ENCODE assay signal across 8 cellular contexts in the genomic region with DNA sequence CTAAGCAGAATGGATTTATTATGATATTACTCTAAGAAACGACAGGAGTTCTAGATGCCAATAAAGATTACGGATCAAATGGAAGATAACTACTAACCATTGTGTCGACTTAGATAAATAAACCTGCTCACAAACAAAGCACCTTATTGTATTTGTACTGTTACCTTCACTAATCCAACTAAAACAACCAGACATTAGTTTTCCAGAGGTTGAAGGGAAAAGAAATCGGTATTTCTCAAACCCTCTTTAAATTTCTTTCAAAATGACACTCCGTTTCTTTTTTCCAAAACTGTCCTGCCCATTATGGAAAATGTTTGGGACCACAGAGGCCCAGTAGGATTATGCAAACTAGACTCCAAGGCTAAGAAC. TPM values are rescaled to one million over a fixed set of nuclear protein-coding genes. Genes with fewer than 3 reads are reported as not detected.
DNase-seq lines count a peak whose midpoint lies in the region; ATAC-seq and TF ChIP-seq lines count a peak whose summit lies in the region.

No MANE protein-coding gene starts in this region.

- no peak for ATAC-seq in GM23338
- no peak for ATAC-seq in gastroesophageal sphincter

- H3K36me3 Mint-ChIP-seq in GM23338 (ENCODE audit: low read depth) = no peaks in the 10 kb centered on the region; the same call in 2 of the 3 replicates

- no peak overlapping the region for H3K9ac ChIP-seq in skeletal muscle tissue (ENCODE audit: low read depth in 1 of 3, low read length in 3 of 3)

- H3K27ac ChIP-seq in GM23338 (ENCODE audit: low read depth) = no peak overlapping the region
- peak overlapping the region in 3 of 4 donors; percentile 92 to 96 (median 93) for H3K27ac ChIP-seq in gastroesophageal sphincter
- no peak overlapping the region for H3K27ac ChIP-seq in skeletal muscle tissue (ENCODE audit: low read depth, low read length)

- H3K4me1 ChIP-seq in GM23338 (ENCODE audit: insufficient read depth) = peaks cover 15% of the 10 kb centered on the region
- peaks cover 0 to 60% (median 6%) of the 10 kb centered on the region in 3 donors for H3K4me1 ChIP-seq in gastroesophageal sphincter
- peaks cover 8 to 20% (median 13%) of the 10 kb centered on the region in 3 donors for H3K4me1 ChIP-seq in skeletal muscle tissue (ENCODE audit: control insufficient read depth in 3 of 3, insufficient read depth in 3 of 3, low read length in 3 of 3)

- WGBS in gastroesophageal sphincter (ENCODE audit: low coverage in 1 of 2), 2 donors = 81 to 90% methylated on average over 5 of the region's 5 CpGs

- H3K36me3 ChIP-seq in GM23338 (ENCODE audit: insufficient read depth) (no peaks in the 10 kb centered on the region), gastroesophageal sphincter (no peaks in the 10 kb centered on the region), skeletal muscle tissue (ENCODE audit: control insufficient read depth in 3 of 3, insufficient read depth in 3 of 3, low read length in 3 of 3) (no peaks in the 10 kb centered on the region)

- H4K20me1 ChIP-seq in GM23338 (replicated peaks; ENCODE audit: insufficient read depth) = no peaks in the 10 kb centered on the region

- H3K27ac Mint-ChIP-seq in GM23338 = no peak overlapping the region

- H3K4me3 Mint-ChIP-seq in GM23338 = peak overlapping the region; percentile 87

- no peak for TF ChIP-seq CTCF in GM23338 (conservative IDR thresholded peaks at IDR 0.05; ENCODE audit: low read depth in 2 of 2)
- TF ChIP-seq CTCF in WI38 (IDR thresholded peaks at IDR 0.05; ENCODE audit: low read depth, low read length) = no peak
- TF ChIP-seq CTCF in gastroesophageal sphincter (IDR thresholded peaks at IDR 0.05) = no peak

- no peak overlapping the region for H2AFZ ChIP-seq in GM23338

- peak overlapping the region; percentile 86 for H3K4me3 ChIP-seq in GM23338
- peak overlapping the region; percentile 94 for H3K4me3 ChIP-seq in WI38 (ENCODE audit: low read depth, low read length)
- H3K4me3 ChIP-seq in gastroesophageal sphincter = peak overlapping the region; percentile 96 to 97
- peak overlapping the region; percentile 19 to 96 (median 94) for H3K4me3 ChIP-seq in skeletal muscle tissue (ENCODE audit: low read length in 3 of 3)

- no peaks in the 10 kb centered on the region for H3K9me2 ChIP-seq in GM23338 (ENCODE audit: insufficient read depth)

- H3K9me3 ChIP-seq in gastroesophageal sphincter (no peaks in the 10 kb centered on the region), skeletal muscle tissue (ENCODE audit: control insufficient read depth in 3 of 3, low read length in 3 of 3) (no peaks in the 10 kb centered on the region)

- no peaks in the 10 kb centered on the region; the same call in 1 of the 2 replicates for H3F3A ChIP-seq in GM23338 (replicated peaks; ENCODE audit: low read depth)

- DNase-seq in GM23338 (ENCODE audit: low spot score) (no peak), NCI-H510A (lab: John Stamatoyannopoulos, UW) (no peak), NCI-H1694 treated with DMSO at 0.1 percent for 48 hours (lab: John Stamatoyannopoulos, UW) (no peak), NCI-H2029 (lab: John Stamatoyannopoulos, UW) (no peak)
- no peak for DNase-seq in stimulated activated CD4-positive, alpha-beta T cell treated with anti-CD3 and anti-CD28 coated beads, Interleukin-2, amount 100 ng/mL, for 48 hours

- no peak for TF ChIP-seq EP300 in gastroesophageal sphincter (IDR thresholded peaks at IDR 0.05)

- H3K27me3 Mint-ChIP-seq in GM23338 (ENCODE audit: insufficient read depth, low read depth, poor library complexity) = peaks cover 54% of the 10 kb centered on the region

- H3K79me2 ChIP-seq in GM23338 (replicated peaks; ENCODE audit: insufficient read depth) = no peaks in the 10 kb centered on the region; the same call in 1 of the 2 replicates

- peak overlapping the region; percentile 95 for H3K4me2 ChIP-seq in GM23338

- no peak for TF ChIP-seq POLR2A in gastroesophageal sphincter (IDR thresholded peaks at IDR 0.05)

- H3K9me3 Mint-ChIP-seq in GM23338 = no peaks in the 10 kb centered on the region; the same call in 2 of the 3 replicates

- H3K27me3 ChIP-seq in GM23338 (ENCODE audit: insufficient read depth) (peaks cover 56% of the 10 kb centered on the region), gastroesophageal sphincter (no peaks in the 10 kb centered on the region), skeletal muscle tissue (ENCODE audit: control insufficient read depth in 3 of 3, insufficient read depth in 3 of 3, low read length in 3 of 3) (no peaks in the 10 kb centered on the region)

- peaks cover 21% of the 10 kb centered on the region; the same call in 2 of the 3 replicates for H3K4me1 Mint-ChIP-seq in GM23338

TF ChIP-seq in GM23338, 12 proteins besides CTCF, POLR2A, EP300 and RAD21:
- TF ChIP-seq EZH2 (IDR thresholded peaks at IDR 0.05; ENCODE audit: low read depth, unreplicated experiment) (no peak), ZNF331 (CRISPR knock-in tag; IDR thresholded peaks at IDR 0.05; ENCODE audit: low read depth) (no peak), EZH2phosphoT487 (IDR thresholded peaks at IDR 0.05; ENCODE audit: unreplicated experiment) (no peak), CREB1 (CRISPR knock-in tag; IDR thresholded peaks at IDR 0.05; ENCODE audit: low read depth) (no peak), JUNB (IDR thresholded peaks at IDR 0.05; ENCODE audit: unreplicated experiment) (no peak), POLR2AphosphoS5 (IDR thresholded peaks at IDR 0.05; ENCODE audit: low read depth) (no peak)
- TF ChIP-seq, protein P1, sequence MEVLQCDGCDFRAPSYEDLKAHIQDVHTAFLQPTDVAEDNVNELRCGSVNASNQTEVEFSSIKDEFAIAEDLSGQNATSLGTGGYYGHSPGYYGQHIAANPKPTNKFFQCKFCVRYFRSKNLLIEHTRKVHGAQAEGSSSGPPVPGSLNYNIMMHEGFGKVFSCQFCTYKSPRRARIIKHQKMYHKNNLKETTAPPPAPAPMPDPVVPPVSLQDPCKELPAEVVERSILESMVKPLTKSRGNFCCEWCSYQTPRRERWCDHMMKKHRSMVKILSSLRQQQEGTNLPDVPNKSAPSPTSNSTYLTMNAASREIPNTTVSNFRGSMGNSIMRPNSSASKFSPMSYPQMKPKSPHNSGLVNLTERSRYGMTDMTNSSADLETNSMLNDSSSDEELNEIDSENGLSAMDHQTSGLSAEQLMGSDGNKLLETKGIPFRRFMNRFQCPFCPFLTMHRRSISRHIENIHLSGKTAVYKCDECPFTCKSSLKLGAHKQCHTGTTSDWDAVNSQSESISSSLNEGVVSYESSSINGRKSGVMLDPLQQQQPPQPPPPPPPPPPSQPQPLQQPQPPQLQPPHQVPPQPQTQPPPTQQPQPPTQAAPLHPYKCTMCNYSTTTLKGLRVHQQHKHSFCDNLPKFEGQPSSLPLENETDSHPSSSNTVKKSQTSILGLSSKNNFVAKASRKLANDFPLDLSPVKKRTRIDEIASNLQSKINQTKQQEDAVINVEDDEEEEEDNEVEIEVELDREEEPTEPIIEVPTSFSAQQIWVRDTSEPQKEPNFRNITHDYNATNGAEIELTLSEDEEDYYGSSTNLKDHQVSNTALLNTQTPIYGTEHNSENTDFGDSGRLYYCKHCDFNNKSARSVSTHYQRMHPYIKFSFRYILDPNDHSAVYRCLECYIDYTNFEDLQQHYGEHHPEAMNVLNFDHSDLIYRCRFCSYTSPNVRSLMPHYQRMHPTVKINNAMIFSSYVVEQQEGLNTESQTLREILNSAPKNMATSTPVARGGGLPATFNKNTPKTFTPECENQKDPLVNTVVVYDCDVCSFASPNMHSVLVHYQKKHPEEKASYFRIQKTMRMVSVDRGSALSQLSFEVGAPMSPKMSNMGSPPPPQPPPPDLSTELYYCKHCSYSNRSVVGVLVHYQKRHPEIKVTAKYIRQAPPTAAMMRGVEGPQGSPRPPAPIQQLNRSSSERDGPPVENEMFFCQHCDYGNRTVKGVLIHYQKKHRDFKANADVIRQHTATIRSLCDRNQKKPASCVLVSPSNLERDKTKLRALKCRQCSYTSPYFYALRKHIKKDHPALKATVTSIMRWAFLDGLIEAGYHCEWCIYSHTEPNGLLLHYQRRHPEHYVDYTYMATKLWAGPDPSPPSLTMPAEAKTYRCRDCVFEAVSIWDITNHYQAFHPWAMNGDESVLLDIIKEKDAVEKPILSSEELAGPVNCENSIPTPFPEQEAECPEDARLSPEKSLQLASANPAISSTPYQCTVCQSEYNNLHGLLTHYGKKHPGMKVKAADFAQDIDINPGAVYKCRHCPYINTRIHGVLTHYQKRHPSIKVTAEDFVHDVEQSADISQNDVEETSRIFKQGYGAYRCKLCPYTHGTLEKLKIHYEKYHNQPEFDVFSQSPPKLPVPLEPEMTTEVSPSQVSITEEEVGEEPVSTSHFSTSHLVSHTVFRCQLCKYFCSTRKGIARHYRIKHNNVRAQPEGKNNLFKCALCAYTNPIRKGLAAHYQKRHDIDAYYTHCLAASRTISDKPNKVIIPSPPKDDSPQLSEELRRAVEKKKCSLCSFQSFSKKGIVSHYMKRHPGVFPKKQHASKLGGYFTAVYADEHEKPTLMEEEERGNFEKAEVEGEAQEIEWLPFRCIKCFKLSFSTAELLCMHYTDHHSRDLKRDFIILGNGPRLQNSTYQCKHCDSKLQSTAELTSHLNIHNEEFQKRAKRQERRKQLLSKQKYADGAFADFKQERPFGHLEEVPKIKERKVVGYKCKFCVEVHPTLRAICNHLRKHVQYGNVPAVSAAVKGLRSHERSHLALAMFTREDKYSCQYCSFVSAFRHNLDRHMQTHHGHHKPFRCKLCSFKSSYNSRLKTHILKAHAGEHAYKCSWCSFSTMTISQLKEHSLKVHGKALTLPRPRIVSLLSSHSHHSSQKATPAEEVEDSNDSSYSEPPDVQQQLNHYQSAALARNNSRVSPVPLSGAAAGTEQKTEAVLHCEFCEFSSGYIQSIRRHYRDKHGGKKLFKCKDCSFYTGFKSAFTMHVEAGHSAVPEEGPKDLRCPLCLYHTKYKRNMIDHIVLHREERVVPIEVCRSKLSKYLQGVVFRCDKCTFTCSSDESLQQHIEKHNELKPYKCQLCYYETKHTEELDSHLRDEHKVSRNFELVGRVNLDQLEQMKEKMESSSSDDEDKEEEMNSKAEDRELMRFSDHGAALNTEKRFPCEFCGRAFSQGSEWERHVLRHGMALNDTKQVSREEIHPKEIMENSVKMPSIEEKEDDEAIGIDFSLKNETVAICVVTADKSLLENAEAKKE (CRISPR knock-in tag; IDR thresholded peaks at IDR 0.05) = no peak
- TF ChIP-seq, protein P2, sequence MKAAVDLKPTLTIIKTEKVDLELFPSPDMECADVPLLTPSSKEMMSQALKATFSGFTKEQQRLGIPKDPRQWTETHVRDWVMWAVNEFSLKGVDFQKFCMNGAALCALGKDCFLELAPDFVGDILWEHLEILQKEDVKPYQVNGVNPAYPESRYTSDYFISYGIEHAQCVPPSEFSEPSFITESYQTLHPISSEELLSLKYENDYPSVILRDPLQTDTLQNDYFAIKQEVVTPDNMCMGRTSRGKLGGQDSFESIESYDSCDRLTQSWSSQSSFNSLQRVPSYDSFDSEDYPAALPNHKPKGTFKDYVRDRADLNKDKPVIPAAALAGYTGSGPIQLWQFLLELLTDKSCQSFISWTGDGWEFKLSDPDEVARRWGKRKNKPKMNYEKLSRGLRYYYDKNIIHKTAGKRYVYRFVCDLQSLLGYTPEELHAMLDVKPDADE (IDR thresholded peaks at IDR 0.05) = no peak

RNA-seq across cellular contexts. Expression of a gene that starts 2.8 kb away (rescaled TPM):
- total RNA-seq in GM23338 (2014; rRNA removed; shearing (Covaris generic)) = 9.5 and 14.8 TPM in 2 replicates
- polyA plus RNA-seq in GM23338 (2016; fragmentation: Nextera tagmentation; extraction: Ambion mirVana) = 6.1 and 7.5 TPM in 2 replicates
- total RNA-seq in gastroesophageal sphincter (10 to 100 TPM; 21.2 to 37.2 (median 29.6) TPM), skeletal muscle tissue (65.8 TPM)

Comparison
In these comparisons a context has a peak if more than half of its experiments do, and no peak if none do; other contexts are left out.
1. H3K27ac ChIP-seq: peak in gastroesophageal sphincter (3 of 4); none in GM23338 (single experiment) and skeletal muscle tissue (single experiment).
2. Peak in every context shown above with its lines, with median percentiles within 50 percentile points of each other: H3K4me3 ChIP-seq.